ENCODE assay signal across 15 cellular contexts in the genomic region with DNA sequence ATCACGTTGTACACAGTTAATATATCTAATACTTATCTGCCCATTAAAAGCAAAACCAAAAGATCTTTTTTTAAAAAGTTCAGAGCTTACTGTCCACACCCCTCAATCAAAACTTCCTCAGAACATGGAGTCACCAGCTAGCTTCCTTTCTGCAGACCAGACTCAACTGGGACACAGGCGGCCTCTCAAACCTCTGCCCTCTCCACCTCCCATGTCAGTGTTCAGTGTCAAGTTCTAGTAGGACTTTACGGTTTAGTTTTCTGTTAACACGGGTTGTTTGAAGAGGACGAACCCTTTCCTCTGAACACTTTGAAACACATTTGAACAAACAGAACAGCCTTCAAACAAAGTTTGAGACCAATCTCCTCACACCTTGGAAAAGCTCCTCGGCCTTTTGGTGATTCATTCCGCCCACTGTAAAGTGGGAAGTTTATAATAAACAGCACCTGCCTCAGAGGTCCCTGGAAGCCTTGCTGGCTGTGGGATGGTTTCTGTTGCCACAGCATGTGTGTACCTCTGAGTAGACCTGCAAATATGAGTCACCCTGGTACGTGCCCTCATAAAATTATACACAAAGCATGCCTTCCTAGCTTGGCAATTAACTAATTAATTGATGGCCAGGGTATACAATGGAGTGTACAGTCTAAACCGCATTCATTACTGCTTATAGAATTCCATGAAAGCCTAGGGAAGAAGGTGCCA. TPM values are rescaled to one million over a fixed set of nuclear protein-coding genes. Genes with fewer than 3 reads are reported as not detected.
A peak's percentile ranks its signal among the peaks of the same experiment; 100 is the strongest.
DNase-seq lines count a peak whose midpoint lies in the region; FAIRE-seq and TF ChIP-seq lines count a peak whose summit lies in the region.
"Had no signal": no experiment of that assay in that cellular context is flagged by ENCODE, and none has a peak within 500 bp of the region (broad histone marks: within the 10 kb centered on the region; RNA-seq: fewer than 3 reads in every experiment).

No MANE protein-coding gene starts in this region.

- H3K4me1 ChIP-seq in small intestine (ENCODE audit: control insufficient read depth in 2 of 2, insufficient read depth in 1 of 2, low read depth in 1 of 2, low read length in 1 of 2) (peaks cover 0 to 10% of the 10 kb centered on the region in 2 donors), kidney (ENCODE audit: control insufficient read depth in 1 of 2, insufficient read depth in 1 of 2, low read depth in 1 of 2, low read length in 2 of 2) (no peaks in the 10 kb centered on the region)

- H3K27me3 ChIP-seq in small intestine (ENCODE audit: control insufficient read depth in 2 of 2, insufficient read depth in 2 of 2, low read length in 2 of 2) = no peaks in the 10 kb centered on the region
- no peaks in the 10 kb centered on the region; the same call in 1 of the 2 replicates for H3K27me3 ChIP-seq in H7 (ENCODE audit: control insufficient read depth, insufficient read depth, low read length)

- H3K9me3 ChIP-seq in small intestine (ENCODE audit: control insufficient read depth, low read depth) = no peaks in the 10 kb centered on the region
- peaks cover 3 to 5% of the 10 kb centered on the region in 2 donors for H3K9me3 ChIP-seq in kidney (ENCODE audit: control insufficient read depth in 1 of 2, low read length in 2 of 2)

- intact Hi-C loops in kidney (cut with DNase I) = no loop called here

- no peak overlapping the region for H3K9ac ChIP-seq in kidney (ENCODE audit: low read length in 2 of 2)

- H3K36me3 ChIP-seq in small intestine (ENCODE audit: control insufficient read depth in 2 of 2, insufficient read depth in 2 of 2, low read length in 2 of 2) (no peaks in the 10 kb centered on the region), kidney (ENCODE audit: control insufficient read depth in 1 of 2, insufficient read depth in 2 of 2, low read length in 2 of 2) (no peaks in the 10 kb centered on the region), H7 (replicated peaks; ENCODE audit: control insufficient read depth, insufficient read depth, low read length) (no peaks in the 10 kb centered on the region)

- no peak for TF ChIP-seq CTCF in epithelial cell of proximal tubule (conservative IDR thresholded peaks at IDR 0.05; ENCODE audit: low read depth, low read length)
- TF ChIP-seq CTCF in kidney (IDR thresholded peaks at IDR 0.05; ENCODE audit: borderline replicate concordance, extremely low read depth, insufficient read depth) = no peak

- H3K4me3 ChIP-seq in epithelial cell of proximal tubule (ENCODE audit: low read depth, low read length) (no peak overlapping the region), small intestine (ENCODE audit: low read depth in 1 of 2, low read length in 2 of 2) (no peak overlapping the region), kidney (ENCODE audit: low read length in 2 of 2) (no peak overlapping the region), H7 (ENCODE audit: insufficient read depth, low read depth, low read length) (no peak overlapping the region)
- H3K4me3 ChIP-seq: lung, smooth muscle cell had no signal

- FAIRE-seq in small intestine (lab: Jason Lieb, UNC) (no peak), kidney (lab: Jason Lieb, UNC) (no peak)

- H3K27ac ChIP-seq in small intestine (ENCODE audit: low read depth in 1 of 2, low read length in 1 of 2) = peak overlapping the region; percentile 12 to 68
- H3K27ac ChIP-seq in kidney (ENCODE audit: low read depth in 2 of 2, low read length in 2 of 2) = peak overlapping the region in 1 of 2 donors; percentile 17

- WGBS in small intestine, 3 donors = 14 to 52% (median 33%) methylated on average over 9 of the region's 9 CpGs

- DNase-seq in NCI-H2196 (lab: John Stamatoyannopoulos, UW; ENCODE audit: unreplicated experiment) = peak; percentile 13
- no peak for DNase-seq in NCI-H2196 treated with DMSO at 0.1 percent for 48 hours (lab: John Stamatoyannopoulos, UW; ENCODE audit: unreplicated experiment)
- DNase-seq in NCI-H748 (lab: John Stamatoyannopoulos, UW; ENCODE audit: unreplicated experiment) = peak; percentile 96
- peak; percentile 48 for DNase-seq in epithelial cell of proximal tubule (ENCODE audit: low read depth)
- peak; percentile 92 for DNase-seq in small intestine
- DNase-seq in kidney = no peak
- no peak for DNase-seq in H7
- no peak for DNase-seq in AG08395 (ENCODE audit: low spot score)
- DNase-seq: activated naive CD8-positive, alpha-beta T cell treated with anti-CD3 and anti-CD28 coated beads, Interleukin-2, amount 10 ng/mL, durations not matched to agents 7 days and 5 days; activated T-cell treated with anti-CD3 and anti-CD28 coated beads for 4 hours; cerebellar nuclear complex; erythroblast; T-cell had no signal

RNA-seq across cellular contexts. Expression of gene SIPA1L2, which starts 48.4 kb away (rescaled TPM):
- 5.3 and 8.0 TPM in 2 replicates for total RNA-seq in epithelial cell of proximal tubule
- polyA plus RNA-seq in small intestine = 10 to 100 TPM in 1 of 3 donors, 1 to 10 TPM in 2; 4.1 to 10.4 (median 4.5) TPM
- total RNA-seq in kidney = 20.2 TPM
- polyA plus RNA-seq in kidney (ENCODE audit: insufficient read depth, low read depth, low replicate concordance) = 4.0 TPM
- total RNA-seq in H7 (2014; rRNA removed; shearing (Covaris generic)) = 43.4 and 45.6 TPM in 2 replicates

Comparison
In these comparisons a context has a peak if more than half of its experiments do, and no peak if none do; other contexts are left out.
1. DNase-seq: peak in NCI-H2196 (single experiment), NCI-H748 (single experiment), epithelial cell of proximal tubule (single experiment) and small intestine (single experiment); none in NCI-H2196 treated with DMSO at 0.1 percent for 48 hours (single experiment), kidney (single experiment), H7 (single experiment) and AG08395 (single experiment).